20 cellular contexts compared by ENCODE assay signal in the genomic region with DNA sequence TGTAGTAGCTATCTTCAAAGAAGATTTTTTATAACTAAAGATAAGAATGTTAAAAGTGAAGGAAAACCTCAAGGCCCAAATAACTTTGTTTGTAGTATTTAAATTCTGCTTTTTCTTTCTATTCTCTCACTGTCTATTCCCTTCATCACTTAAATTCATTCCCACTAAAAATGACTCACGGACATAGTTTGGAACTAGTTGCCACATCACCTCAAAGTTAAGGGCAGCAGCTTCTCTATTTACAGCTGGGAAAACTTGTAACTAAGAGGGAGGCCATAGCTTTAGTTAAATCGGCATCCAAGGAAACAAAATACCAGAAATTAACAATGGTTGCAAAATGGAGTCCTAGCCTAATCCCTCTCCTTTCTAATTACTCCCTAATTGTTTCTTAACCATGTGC.
DNase-seq lines count a peak whose midpoint lies in the region; ATAC-seq and TF ChIP-seq lines count a peak whose summit lies in the region.
"Had no signal": no experiment of that assay in that cellular context is flagged by ENCODE, and none has a peak within 500 bp of the region (broad histone marks: within the 10 kb centered on the region; RNA-seq: fewer than 3 reads in every experiment).

No MANE protein-coding gene starts in this region.

- H3K4me1 Mint-ChIP-seq in activated CD8-positive, alpha-beta memory T cell treated with anti-CD3 and anti-CD28 coated beads, Interleukin-2, amount 10 ng/mL, durations not matched to agents 7 days and 5 days = no peaks in the 10 kb centered on the region
- H3K4me1 Mint-ChIP-seq: CD4-positive, CD25-positive, alpha-beta regulatory T cell had no signal

- H3K4me3 ChIP-seq in AG10803 (ENCODE audit: low read length) (no peak overlapping the region), astrocyte of the spinal cord (ENCODE audit: low read depth, low read length) (no peak overlapping the region), mesenchymal stem cell (ENCODE audit: insufficient read depth in 1 of 2, low read depth in 1 of 2, low read length in 2 of 2) (no peak overlapping the region)
- H3K4me3 ChIP-seq: SJCRH30 had no signal

- H2BK15ac ChIP-seq in mesenchymal stem cell (ENCODE audit: low read depth, poor library complexity, severe bottlenecking) = no peak overlapping the region

- no peak overlapping the region for H2AFZ ChIP-seq in mesenchymal stem cell (ENCODE audit: low read depth, low read length)

- H3K4ac ChIP-seq in mesenchymal stem cell (ENCODE audit: low read depth in 1 of 2, low read length in 2 of 2) = no peak overlapping the region

- H4K91ac ChIP-seq in mesenchymal stem cell (ENCODE audit: low read length) = no peak overlapping the region

- TF ChIP-seq CTCF in AG10803 (conservative IDR thresholded peaks at IDR 0.05; ENCODE audit: low read length) = no peak
- no peak for TF ChIP-seq CTCF in astrocyte of the spinal cord (IDR thresholded peaks at IDR 0.05; ENCODE audit: low read depth, low read length)

- H3K9me3 Mint-ChIP-seq in activated CD8-positive, alpha-beta memory T cell treated with anti-CD3 and anti-CD28 coated beads, Interleukin-2, amount 10 ng/mL, durations not matched to agents 7 days and 5 days (ENCODE audit: low read depth) = no peaks in the 10 kb centered on the region

- no peaks in the 10 kb centered on the region for H3K27me3 Mint-ChIP-seq in activated CD8-positive, alpha-beta memory T cell treated with anti-CD3 and anti-CD28 coated beads, Interleukin-2, amount 10 ng/mL, durations not matched to agents 7 days and 5 days
- H3K27me3 Mint-ChIP-seq: CD4-positive, CD25-positive, alpha-beta regulatory T cell had no signal

- H3K36me3 ChIP-seq in mesenchymal stem cell (ENCODE audit: control insufficient read depth in 1 of 2, insufficient read depth in 2 of 2, low read depth in 1 of 2, low read length in 2 of 2) = no peaks in the 10 kb centered on the region
- H3K36me3 ChIP-seq: BE2C, SJCRH30 had no signal

- no peak overlapping the region for H3K23ac ChIP-seq in mesenchymal stem cell (ENCODE audit: low read length in 2 of 2)

- no peak overlapping the region for H3K4me3 Mint-ChIP-seq in activated CD8-positive, alpha-beta memory T cell treated with anti-CD3 and anti-CD28 coated beads, Interleukin-2, amount 10 ng/mL, durations not matched to agents 7 days and 5 days
- H3K4me3 Mint-ChIP-seq: CD4-positive, CD25-positive, alpha-beta regulatory T cell had no signal

- H3K4me1 ChIP-seq in mesenchymal stem cell (ENCODE audit: control insufficient read depth, insufficient read depth, low read depth, low read length) = no peaks in the 10 kb centered on the region
- H3K4me1 ChIP-seq: BE2C, SJCRH30 had no signal

- no peak overlapping the region for H2AK5ac ChIP-seq in mesenchymal stem cell (ENCODE audit: low read length, severe bottlenecking)

- no peak overlapping the region for H2BK120ac ChIP-seq in mesenchymal stem cell (ENCODE audit: low read depth, low read length)

- H4K8ac ChIP-seq in mesenchymal stem cell (ENCODE audit: low read length) = no peak overlapping the region

- H3K18ac ChIP-seq in mesenchymal stem cell (ENCODE audit: low read depth in 1 of 2, low read length in 2 of 2) = no peak overlapping the region

- peak; percentile 2 for DNase-seq in AG10803 (ENCODE audit: low read depth)
- peak; percentile 69 for DNase-seq in M059J (ENCODE audit: low read depth)
- peak; percentile 9 for DNase-seq in astrocyte of the spinal cord (ENCODE audit: low read depth, low spot score)
- DNase-seq in mesenchymal stem cell = peak; percentile 12
- DNase-seq in activated CD8-positive, alpha-beta memory T cell treated with anti-CD3 and anti-CD28 coated beads, Interleukin-2, amount 10 ng/mL, durations not matched to agents 7 days and 5 days = no peak
- no peak for DNase-seq in NCI-H510A (lab: John Stamatoyannopoulos, UW)
- DNase-seq: 8988T; BE2C; CD4-positive, CD25-positive, alpha-beta regulatory T cell; COR-L47; DMS 273 treated with DMSO at 0.1 percent for 48 hours; NCI-H1417 treated with DMSO at 0.1 percent for 48 hours; NCI-H187 treated with DMSO at 0.1 percent for 48 hours; NCI-H345; NCI-H526; SJCRH30 had no signal

- in situ Hi-C loops in astrocyte of the spinal cord (cut with HindIII; ENCODE audit: low sequenced_read_pairs) = no loop called here

- no peak overlapping the region for H3K27ac ChIP-seq in mesenchymal stem cell (ENCODE audit: low read length, poor library complexity, severe bottlenecking)
- H3K27ac ChIP-seq: KMS-11, SJCRH30 had no signal

- H3K27ac Mint-ChIP-seq in activated CD8-positive, alpha-beta memory T cell treated with anti-CD3 and anti-CD28 coated beads, Interleukin-2, amount 10 ng/mL, durations not matched to agents 7 days and 5 days = no peak overlapping the region
- H3K27ac Mint-ChIP-seq: CD4-positive, CD25-positive, alpha-beta regulatory T cell had no signal

- no peak for ATAC-seq in activated CD8-positive, alpha-beta memory T cell treated with anti-CD3 and anti-CD28 coated beads, Interleukin-2, amount 10 ng/mL, durations not matched to agents 7 days and 5 days
- no peak for ATAC-seq in HG02884 (IDR thresholded peaks at IDR 0.05; ENCODE audit: unreplicated experiment)
- no peak for ATAC-seq in HG03159 (IDR thresholded peaks at IDR 0.05; ENCODE audit: unreplicated experiment)
- ATAC-seq: Panc1 had no signal

- H3K4me2 ChIP-seq in mesenchymal stem cell (ENCODE audit: low read length, poor library complexity, severe bottlenecking) = no peak overlapping the region
- H3K4me2 ChIP-seq: KMS-11 had no signal

- H3K14ac ChIP-seq in mesenchymal stem cell (ENCODE audit: low read length in 2 of 2) = no peak overlapping the region

- no peaks in the 10 kb centered on the region for H3K9me3 ChIP-seq in mesenchymal stem cell (ENCODE audit: control insufficient read depth, low read length)
- H3K9me3 ChIP-seq: BE2C, SJCRH30 had no signal

- no peak overlapping the region for H3K9ac ChIP-seq in mesenchymal stem cell (ENCODE audit: low read length)
- H3K9ac ChIP-seq: KMS-11 had no signal

- H2BK5ac ChIP-seq in mesenchymal stem cell (ENCODE audit: low read depth, low read length, poor library complexity, severe bottlenecking) = no peak overlapping the region

- H2BK12ac ChIP-seq in mesenchymal stem cell (ENCODE audit: low read length in 2 of 2) = no peak overlapping the region

- 94% methylated on average over 2 of the region's 2 CpGs for WGBS in mesenchymal stem cell

- no peaks in the 10 kb centered on the region for H3K36me3 Mint-ChIP-seq in activated CD8-positive, alpha-beta memory T cell treated with anti-CD3 and anti-CD28 coated beads, Interleukin-2, amount 10 ng/mL, durations not matched to agents 7 days and 5 days
- H3K36me3 Mint-ChIP-seq: CD4-positive, CD25-positive, alpha-beta regulatory T cell had no signal

- H3K27me3 ChIP-seq in mesenchymal stem cell (ENCODE audit: control insufficient read depth in 1 of 2, insufficient read depth in 1 of 2, low read length in 2 of 2) = no peaks in the 10 kb centered on the region
- H3K27me3 ChIP-seq: BE2C, SJCRH30 had no signal

- CTCF ChIA-PET in activated CD8-positive, alpha-beta memory T cell treated with anti-CD3 and anti-CD28 coated beads, Interleukin-2, amount 10 ng/mL, durations not matched to agents 7 days and 5 days (lab: Charles Lee) = no interaction called here

- H3K79me1 ChIP-seq in mesenchymal stem cell (replicated peaks; ENCODE audit: low read length, poor library complexity, severe bottlenecking) = no peaks in the 10 kb centered on the region

Comparison
In these comparisons a context has a peak if more than half of its experiments do, and no peak if none do; other contexts are left out.
1. DNase-seq: peak in AG10803 (single experiment), M059J (single experiment), astrocyte of the spinal cord (single experiment) and mesenchymal stem cell (single experiment); none in activated CD8-positive, alpha-beta memory T cell treated with anti-CD3 and anti-CD28 coated beads, Interleukin-2, amount 10 ng/mL, durations not matched to agents 7 days and 5 days (single experiment) and NCI-H510A (single experiment).